In genomic region chr2:43224131-43224570, GRCh38 we compare ENCODE assay signal across 8 cellular contexts. TPM values are rescaled to one million over a fixed set of nuclear protein-coding genes. Genes with fewer than 3 reads are reported as not detected.
DNase-seq lines count a peak whose midpoint lies in the region; ATAC-seq and TF ChIP-seq lines count a peak whose summit lies in the region.

No MANE protein-coding gene starts in this region.

- peak; percentile 36; the same call in 1 of the 2 replicates for TF ChIP-seq CTCF in WI38 (IDR thresholded peaks at IDR 0.05; ENCODE audit: low read depth, low read length)

- H3K4me3 ChIP-seq in BLaER1 (peak overlapping the region; percentile 88), WI38 (ENCODE audit: low read depth, low read length) (peak overlapping the region; percentile 88)

- peaks cover 14% of the 10 kb centered on the region for H3K36me3 Mint-ChIP-seq in IgD-negative memory B cell

- H3K27me3 Mint-ChIP-seq in IgD-negative memory B cell: no peaks in the 10 kb centered on the region

- peaks cover 31 to 34% (median 33%) of the 10 kb centered on the region in 3 donors for H3K4me1 Mint-ChIP-seq in IgD-negative memory B cell

- no peaks in the 10 kb centered on the region for H3K27me3 ChIP-seq in BLaER1

- ATAC-seq in HG03469 (IDR thresholded peaks at IDR 0.05; ENCODE audit: unreplicated experiment) (no peak), GM18870 (IDR thresholded peaks at IDR 0.05; ENCODE audit: unreplicated experiment) (no peak)

- H4K20me1 ChIP-seq in BLaER1: peaks cover 49% of the 10 kb centered on the region

- peak overlapping the region; percentile 97 for H3K27ac ChIP-seq in BLaER1

- peak overlapping the region; percentile 97 to 100 (median 99) for H3K27ac Mint-ChIP-seq in IgD-negative memory B cell

- H3K9ac ChIP-seq in BLaER1: peak overlapping the region; percentile 98

- H3K4me2 ChIP-seq in BLaER1: peak overlapping the region; percentile 89

- H3K4me1 ChIP-seq in BLaER1: peaks cover 49% of the 10 kb centered on the region

- peaks cover 0 to 2% (median 0%) of the 10 kb centered on the region in 3 donors for H3K9me3 Mint-ChIP-seq in IgD-negative memory B cell

- H3K9me3 ChIP-seq in BLaER1: no peaks in the 10 kb centered on the region

- H3K4me3 Mint-ChIP-seq in IgD-negative memory B cell: peak overlapping the region; percentile 65 to 99 (median 96)

- DNase-seq in central memory CD4-positive, alpha-beta T cell: peak; percentile 73
- peak; percentile 78 for DNase-seq in kidney tubule cell (ENCODE audit: low spot score)
- peak; percentile 80 for DNase-seq in stimulated activated CD4-positive, alpha-beta T cell treated with anti-CD3 and anti-CD28 coated beads, Interleukin-1b, Interleukin-23, amount 100 ng/mL, for 48 hours

- H3K36me3 ChIP-seq in BLaER1: peaks cover 43% of the 10 kb centered on the region

RNA-seq across cellular contexts. Expression of gene ZFP36L2, which starts 2.3 kb away (rescaled TPM):
- polyA plus RNA-seq in IgD-negative memory B cell: 249 TPM
